Comparison of ENCODE assay signal across 18 cellular contexts in genomic region chr2:128789776-128790455, GRCh38.
DNase-seq lines count a peak whose midpoint lies in the region; ATAC-seq and TF ChIP-seq lines count a peak whose summit lies in the region.
"Had no signal": no experiment of that assay in that cellular context is flagged by ENCODE, and none has a peak within 500 bp of the region (broad histone marks: within the 10 kb centered on the region; RNA-seq: fewer than 3 reads in every experiment).

No MANE protein-coding gene starts in this region.

- TF ChIP-seq EP300 in upper lobe of left lung (IDR thresholded peaks at IDR 0.05): no peak
- TF ChIP-seq EP300 in gastroesophageal sphincter (IDR thresholded peaks at IDR 0.05): no peak

- H3K9me3 ChIP-seq in upper lobe of left lung (no peaks in the 10 kb centered on the region), gastroesophageal sphincter (no peaks in the 10 kb centered on the region)
- H3K9me3 ChIP-seq: Caco-2 had no signal

- H3K27ac Mint-ChIP-seq in activated CD8-positive, alpha-beta memory T cell treated with anti-CD3 and anti-CD28 coated beads, Interleukin-2, amount 10 ng/mL, durations not matched to agents 7 days and 5 days: no peak overlapping the region
- H3K27ac Mint-ChIP-seq: B cell; CD4-positive, CD25-positive, alpha-beta regulatory T cell had no signal

- no peak overlapping the region for H3K4me3 Mint-ChIP-seq in activated CD8-positive, alpha-beta memory T cell treated with anti-CD3 and anti-CD28 coated beads, Interleukin-2, amount 10 ng/mL, durations not matched to agents 7 days and 5 days
- H3K4me3 Mint-ChIP-seq: B cell; CD4-positive, CD25-positive, alpha-beta regulatory T cell had no signal

- H3K9me3 Mint-ChIP-seq in activated CD8-positive, alpha-beta memory T cell treated with anti-CD3 and anti-CD28 coated beads, Interleukin-2, amount 10 ng/mL, durations not matched to agents 7 days and 5 days (ENCODE audit: low read depth): peaks cover 10% of the 10 kb centered on the region

- CTCF ChIA-PET in activated CD8-positive, alpha-beta memory T cell treated with anti-CD3 and anti-CD28 coated beads, Interleukin-2, amount 10 ng/mL, durations not matched to agents 7 days and 5 days (lab: Charles Lee): no interaction called here

- no peak for ATAC-seq in activated CD8-positive, alpha-beta memory T cell treated with anti-CD3 and anti-CD28 coated beads, Interleukin-2, amount 10 ng/mL, durations not matched to agents 7 days and 5 days
- ATAC-seq in upper lobe of left lung (ENCODE audit: low FRiP score in 2 of 2) (no peak), gastroesophageal sphincter (no peak)
- ATAC-seq: PC-3 had no signal

- no peak overlapping the region for H3K4me3 ChIP-seq in coronary artery
- no peak overlapping the region for H3K4me3 ChIP-seq in upper lobe of left lung
- no peak overlapping the region for H3K4me3 ChIP-seq in gastroesophageal sphincter

- H3K4me1 ChIP-seq in upper lobe of left lung: no peaks in the 10 kb centered on the region
- no peaks in the 10 kb centered on the region for H3K4me1 ChIP-seq in gastroesophageal sphincter
- H3K4me1 ChIP-seq: Caco-2 had no signal

- TF ChIP-seq CTCF in coronary artery (IDR thresholded peaks at IDR 0.05) (no peak), upper lobe of left lung (IDR thresholded peaks at IDR 0.05) (no peak), gastroesophageal sphincter (IDR thresholded peaks at IDR 0.05) (no peak)

- no peak overlapping the region for H3K27ac ChIP-seq in coronary artery
- no peak overlapping the region for H3K27ac ChIP-seq in upper lobe of left lung
- no peak overlapping the region for H3K27ac ChIP-seq in gastroesophageal sphincter
- H3K27ac ChIP-seq: RWPE1 had no signal

- 84 to 89% methylated on average over 19 to 21 of the region's 21 CpGs for WGBS in upper lobe of left lung, 2 donors
- 87 to 96% methylated on average over 3 to 8 of the region's 21 CpGs for WGBS in gastroesophageal sphincter (ENCODE audit: low coverage in 1 of 2), 2 donors

- H3K36me3 ChIP-seq in upper lobe of left lung (no peaks in the 10 kb centered on the region), gastroesophageal sphincter (no peaks in the 10 kb centered on the region)

- no peaks in the 10 kb centered on the region for H3K27me3 Mint-ChIP-seq in activated CD8-positive, alpha-beta memory T cell treated with anti-CD3 and anti-CD28 coated beads, Interleukin-2, amount 10 ng/mL, durations not matched to agents 7 days and 5 days
- H3K27me3 Mint-ChIP-seq: B cell; CD4-positive, CD25-positive, alpha-beta regulatory T cell had no signal

- H3K4me1 Mint-ChIP-seq in activated CD8-positive, alpha-beta memory T cell treated with anti-CD3 and anti-CD28 coated beads, Interleukin-2, amount 10 ng/mL, durations not matched to agents 7 days and 5 days: no peaks in the 10 kb centered on the region
- H3K4me1 Mint-ChIP-seq: B cell; CD4-positive, CD25-positive, alpha-beta regulatory T cell had no signal

- no peaks in the 10 kb centered on the region for H3K27me3 ChIP-seq in upper lobe of left lung
- H3K27me3 ChIP-seq in gastroesophageal sphincter: no peaks in the 10 kb centered on the region

- no peak for TF ChIP-seq POLR2A in upper lobe of left lung (IDR thresholded peaks at IDR 0.05)
- TF ChIP-seq POLR2A in gastroesophageal sphincter (IDR thresholded peaks at IDR 0.05): no peak

- no peaks in the 10 kb centered on the region for H3K36me3 Mint-ChIP-seq in activated CD8-positive, alpha-beta memory T cell treated with anti-CD3 and anti-CD28 coated beads, Interleukin-2, amount 10 ng/mL, durations not matched to agents 7 days and 5 days
- H3K36me3 Mint-ChIP-seq: CD4-positive, CD25-positive, alpha-beta regulatory T cell had no signal

- DNase-seq in activated CD8-positive, alpha-beta memory T cell treated with anti-CD3 and anti-CD28 coated beads, Interleukin-2, amount 10 ng/mL, durations not matched to agents 7 days and 5 days: peak; percentile 18
- DNase-seq in coronary artery (ENCODE audit: low spot score): peak; percentile 29
- DNase-seq in mucosa of gallbladder (ENCODE audit: low spot score): peak; percentile 6
- DNase-seq in upper lobe of left lung: peak; percentile 10 to 51
- DNase-seq in NCI-H187 (lab: John Stamatoyannopoulos, UW): no peak
- no peak for DNase-seq in NCI-H1436 (lab: John Stamatoyannopoulos, UW)
- DNase-seq: Caco-2; CD4-positive, CD25-positive, alpha-beta regulatory T cell; DMS153; NCI-H1417; NCI-H2029; NCI-H2171; NCI-H510A; NCI-H774; PC-3 had no signal

Comparison
In these comparisons a context has a peak if more than half of its experiments do, and no peak if none do; other contexts are left out.
1. DNase-seq: peak in activated CD8-positive, alpha-beta memory T cell treated with anti-CD3 and anti-CD28 coated beads, Interleukin-2, amount 10 ng/mL, durations not matched to agents 7 days and 5 days (single experiment), coronary artery (single experiment), mucosa of gallbladder (single experiment) and upper lobe of left lung (2 of 2); none in NCI-H187 (0 of 2) and NCI-H1436 (single experiment).